8 cellular contexts compared by ENCODE assay signal in the genomic region with DNA sequence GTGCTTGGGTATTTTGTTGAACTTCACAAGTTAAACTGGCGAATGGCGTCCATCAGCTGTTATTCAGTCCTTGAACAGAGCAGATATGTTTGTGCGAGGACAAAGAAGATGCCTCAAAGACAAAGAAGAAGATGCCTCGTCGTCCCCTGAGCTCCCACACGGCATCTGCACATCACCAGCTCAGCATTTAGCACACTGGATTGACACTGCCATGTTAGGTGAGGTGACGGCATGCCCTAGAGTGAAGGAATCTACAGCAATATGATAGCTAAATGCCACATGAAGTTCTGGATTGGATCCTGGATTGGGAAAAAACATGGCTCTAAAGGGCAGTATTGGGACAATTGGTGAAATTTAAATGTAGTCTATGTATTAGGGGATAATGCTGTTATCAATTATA.
"Had no signal": no experiment of that assay in that cellular context is flagged by ENCODE, and none has a peak within 500 bp of the region (broad histone marks: within the 10 kb centered on the region; RNA-seq: fewer than 3 reads in every experiment).

No MANE protein-coding gene starts in this region.

- FAIRE-seq: H1, H54, HepG2, K562 had no signal

- H3K9me3 Mint-ChIP-seq: GM23338, H9 had no signal

- H3K4me3 ChIP-seq: GM23338, K562 had no signal

- DNase-seq: H9, HCEC 1CT, KG1 had no signal

- ATAC-seq: GM23338, HepG2, K562 had no signal

- H2AFZ ChIP-seq: GM23338 had no signal

- H3K4me3 Mint-ChIP-seq: GM23338, H9 had no signal

- H3K4me1 Mint-ChIP-seq: GM23338, H9 had no signal

- H3K27ac Mint-ChIP-seq: GM23338, H9 had no signal

- H3K4me2 ChIP-seq: GM23338 had no signal
